In the genomic region with DNA sequence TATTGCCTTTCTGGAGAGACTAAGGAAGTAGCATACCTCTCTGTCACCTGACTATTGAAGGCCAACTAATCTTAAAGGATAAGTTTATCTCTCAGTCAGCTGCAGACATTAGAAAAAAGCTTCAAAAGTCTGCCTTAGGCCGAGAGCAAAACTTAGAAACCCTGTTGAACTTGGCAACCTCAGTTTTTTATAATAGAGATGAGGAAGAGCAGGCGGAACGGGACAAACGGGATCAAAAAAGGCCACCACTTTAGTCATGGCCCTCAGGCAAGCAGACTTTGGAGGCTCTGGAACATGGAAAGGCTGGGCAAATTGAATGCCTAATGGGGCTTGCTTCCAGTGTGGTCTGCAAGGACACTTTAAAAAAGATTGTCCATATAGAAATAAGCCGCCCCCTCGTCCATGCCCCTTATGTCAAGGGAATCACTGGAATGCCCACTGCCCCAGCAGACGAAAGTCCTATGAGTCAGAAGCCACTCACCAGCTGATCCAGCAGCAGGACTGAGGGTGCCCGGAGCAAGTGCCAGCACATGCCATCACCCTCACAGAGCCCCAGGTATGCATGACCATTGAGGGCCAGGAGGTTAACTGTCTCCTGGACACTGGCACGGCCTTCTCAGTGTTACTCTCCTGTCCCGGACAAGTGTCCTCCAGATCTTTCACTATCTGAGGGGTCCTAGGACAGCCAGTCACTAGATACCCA, we compare ENCODE assay signal across 20 cellular contexts.
"Had no signal": no experiment of that assay in that cellular context is flagged by ENCODE, and none has a peak within 500 bp of the region (broad histone marks: within the 10 kb centered on the region; RNA-seq: fewer than 3 reads in every experiment).

No MANE protein-coding gene starts in this region.

- H3K27me3 ChIP-seq: colonic mucosa, sigmoid colon, stomach, thyroid gland had no signal

- H3K4me1 ChIP-seq: colonic mucosa, prostate gland, sigmoid colon, stomach, thyroid gland had no signal

- H3K36me3 ChIP-seq: colonic mucosa, prostate gland, sigmoid colon, stomach, thyroid gland had no signal

- DNase-seq: colonic mucosa; dermis blood vessel endothelial cell; effector memory CD4-positive, alpha-beta T cell; erythroblast; head of caudate nucleus; mesenchymal stem cell; mucosa of descending colon; naive B cell; right cardiac atrium; sigmoid colon; stimulated activated CD4-positive, alpha-beta T cell treated with anti-CD3 and anti-CD28 coated beads, Interleukin-2, amount 100 ng/mL, for 24 hours; stimulated activated CD4-positive, alpha-beta T cell treated with anti-CD3 and anti-CD28 coated beads, Interleukin-4, amount 100 ng/mL, for 24 hours; stimulated activated naive CD4-positive, alpha-beta T cell treated with Interleukin-2 at 50 U/mL for 16 hours; stomach; thyroid gland had no signal

- ATAC-seq: left lobe of liver; mucosa of descending colon; natural killer cell treated with Interleukin-12 subunit alpha and Interleukin-12 subunit beta and Interleukin-15 and Interleukin-18, amount 100 ng/mL, for 72 hours; right cardiac atrium; stimulated activated effector memory CD8-positive, alpha-beta T cell treated with anti-CD3 and anti-CD28 coated beads, Interleukin-12 subunit alpha, Interleukin-12 subunit beta, amount 100 ng/mL, for 72 hours had no signal

- H3K4me3 ChIP-seq: colonic mucosa, lung, mucosa of descending colon, prostate gland, sigmoid colon, stomach, thyroid gland had no signal

- H3K27ac ChIP-seq: colonic mucosa, prostate gland, sigmoid colon, stomach, thyroid gland had no signal

- H3K9me3 ChIP-seq: colonic mucosa, prostate gland, thyroid gland had no signal
